ENCODE assay signal across 8 cellular contexts in genomic region chr6:27078734-27079357, GRCh38.
DNase-seq lines count a peak whose midpoint lies in the region; ATAC-seq lines count a peak whose summit lies in the region.

No MANE protein-coding gene starts in this region.

- no peak overlapping the region for H3K27ac Mint-ChIP-seq in memory B cell

- peaks cover 4% of the 10 kb centered on the region for H3K4me1 Mint-ChIP-seq in memory B cell

- peak; percentile 40 for DNase-seq in AG08396 (ENCODE audit: low spot score)
- peak; percentile 44 for DNase-seq in NCI-H226
- peak; percentile 24 to 38 for DNase-seq in activated CD4-positive, alpha-beta T cell treated with anti-CD3 and anti-CD28 coated beads for 4 hours
- peak; percentile 7 for DNase-seq in effector CD4-positive, alpha-beta T cell
- peak in 1 of 2 donors; percentile 28 for DNase-seq in memory B cell (ENCODE audit: low spot score in 2 of 2)

- peak overlapping the region; percentile 74 for H3K4me3 Mint-ChIP-seq in memory B cell

- peak overlapping the region in 1 of 5 donors; percentile 22 for H3K9ac ChIP-seq in subcutaneous abdominal adipose tissue (ENCODE audit: low read length in 5 of 5)

- ATAC-seq in GM18498 (IDR thresholded peaks at IDR 0.05; ENCODE audit: unreplicated experiment) = peak; percentile 72
- ATAC-seq in HG03066 (IDR thresholded peaks at IDR 0.05; ENCODE audit: low read depth, unreplicated experiment) = peak; percentile 76
- ATAC-seq in memory B cell (ENCODE audit: low read depth) = peak; percentile 80

- H3K27me3 Mint-ChIP-seq in memory B cell = peaks cover 22% of the 10 kb centered on the region

- no peaks in the 10 kb centered on the region for H3K36me3 ChIP-seq in subcutaneous abdominal adipose tissue (ENCODE audit: control insufficient read depth in 5 of 5, insufficient read depth in 5 of 5, low read length in 5 of 5)

- no peaks in the 10 kb centered on the region for H3K36me3 Mint-ChIP-seq in memory B cell

- H3K9me3 Mint-ChIP-seq in memory B cell = no peaks in the 10 kb centered on the region

- no peak overlapping the region for H3K27ac ChIP-seq in subcutaneous abdominal adipose tissue (ENCODE audit: low read depth, low read length)

- H3K9me3 ChIP-seq in subcutaneous abdominal adipose tissue (ENCODE audit: control insufficient read depth in 5 of 5, low read length in 5 of 5) = no peaks in the 10 kb centered on the region

- peak overlapping the region in 3 of 5 donors; percentile 7 to 50 (median 49) for H3K4me3 ChIP-seq in subcutaneous abdominal adipose tissue (ENCODE audit: low read depth in 1 of 5, low read length in 5 of 5)

- peaks cover 0 to 9% (median 0%) of the 10 kb centered on the region in 5 donors for H3K27me3 ChIP-seq in subcutaneous abdominal adipose tissue (ENCODE audit: control insufficient read depth in 5 of 5, insufficient read depth in 4 of 5, low read length in 5 of 5)

- H3K4me1 ChIP-seq in subcutaneous abdominal adipose tissue (ENCODE audit: control insufficient read depth in 5 of 5, insufficient read depth in 5 of 5, low read length in 5 of 5) = peaks cover 0 to 5% (median 4%) of the 10 kb centered on the region in 5 donors
